Comparison of ENCODE assay signal across 20 cellular contexts in genomic region chr4:7309176-7309575, GRCh38.
DNase-seq lines count a peak whose midpoint lies in the region; ATAC-seq and FAIRE-seq lines count a peak whose summit lies in the region.
"Had no signal": no experiment of that assay in that cellular context is flagged by ENCODE, and none has a peak within 500 bp of the region (broad histone marks: within the 10 kb centered on the region; RNA-seq: fewer than 3 reads in every experiment).

No MANE protein-coding gene starts in this region.

- H3K4me1 ChIP-seq in right cardiac atrium (ENCODE audit: control insufficient read depth, insufficient read depth, low read length) = peaks cover 5% of the 10 kb centered on the region

- no peak for DNase-seq in Right ventricle myocardium inferior (ENCODE audit: missing footprints)
- no peak for DNase-seq in cardiac septum (ENCODE audit: low spot score)
- DNase-seq in effector memory CD8-positive, alpha-beta T cell = no peak
- peak in 2 of 3 donors; percentile 52 to 60 for DNase-seq in right cardiac atrium
- DNase-seq in GM19239 (ENCODE audit: insufficient read length, low spot score) = no peak
- DNase-seq in NCI-H2029 (lab: John Stamatoyannopoulos, UW) = no peak
- no peak for DNase-seq in NCI-H2196 treated with DMSO at 0.1 percent for 48 hours (lab: John Stamatoyannopoulos, UW; ENCODE audit: unreplicated experiment)
- DNase-seq: AML-193, DMS53, GDM1, Kasumi-1, NCI-H1694, NCI-H2081 treated with DMSO at 0.1 percent for 48 hours, NCI-H524 treated with DMSO at 0.1 percent for 48 hours, OCI-M1 had no signal

- H3K4me1 Mint-ChIP-seq in effector memory CD8-positive, alpha-beta T cell (ENCODE audit: low read depth in 2 of 2) = no peaks in the 10 kb centered on the region
- H3K4me1 Mint-ChIP-seq: CD14-positive monocyte had no signal

- 64% methylated on average over 14 of the region's 14 CpGs for WGBS in right cardiac atrium

- ATAC-seq in Right ventricle myocardium inferior (peak; percentile 45), right cardiac atrium (peak in 1 of 2 donors; percentile 32)
- ATAC-seq in effector memory CD8-positive, alpha-beta T cell (replicated peaks) = no peak

- H3K27me3 Mint-ChIP-seq in effector memory CD8-positive, alpha-beta T cell = peaks cover 55 to 81% of the 10 kb centered on the region in 2 donors

- no peak overlapping the region for H3K4me3 ChIP-seq in right cardiac atrium (ENCODE audit: low read length)

- intact Hi-C loops in Right ventricle myocardium inferior (cut with DNase I) = loop anchor here (10.0 kb wide), 1 partner anchor 406 kb away; no protein-coding TSS in a partner anchor
- intact Hi-C loops in cardiac septum (cut with DNase I) = loop anchor here (5.0 to 10.0 kb wide), 2 partner anchors 153 to 406 kb away; no protein-coding TSS in a partner anchor
- intact Hi-C loops in right cardiac atrium (cut with DNase I) = no loop called here

- H3K27ac Mint-ChIP-seq in effector memory CD8-positive, alpha-beta T cell = peak overlapping the region; percentile 23 to 65

- H3K9me3 Mint-ChIP-seq in effector memory CD8-positive, alpha-beta T cell = no peaks in the 10 kb centered on the region

- no peak overlapping the region for H3K4me3 Mint-ChIP-seq in effector memory CD8-positive, alpha-beta T cell
- H3K4me3 Mint-ChIP-seq: CD14-positive monocyte had no signal

- H3K27ac ChIP-seq in right cardiac atrium (ENCODE audit: low read length) = no peak overlapping the region

- no peaks in the 10 kb centered on the region for H3K36me3 Mint-ChIP-seq in effector memory CD8-positive, alpha-beta T cell (ENCODE audit: insufficient read depth)
- H3K36me3 Mint-ChIP-seq: CD14-positive monocyte had no signal

- no peaks in the 10 kb centered on the region for H3K9me3 ChIP-seq in right cardiac atrium (ENCODE audit: control insufficient read depth, low read length)

- no peak for FAIRE-seq in GM19239 (lab: Jason Lieb, UNC)
- FAIRE-seq: D721Med, GM18507, H54, RCC 7860 had no signal

- H3K27me3 ChIP-seq in right cardiac atrium (ENCODE audit: control insufficient read depth, insufficient read depth) = no peaks in the 10 kb centered on the region

Comparison
In these comparisons a context has a peak if more than half of its experiments do, and no peak if none do; other contexts are left out.
1. DNase-seq: peak in right cardiac atrium (2 of 3); none in Right ventricle myocardium inferior (single experiment), cardiac septum (single experiment), effector memory CD8-positive, alpha-beta T cell (0 of 3), GM19239 (single experiment), NCI-H2029 (single experiment) and NCI-H2196 treated with DMSO at 0.1 percent for 48 hours (single experiment).
2. intact Hi-C loops: an anchor here in Right ventricle myocardium inferior (10.0 kb wide) and cardiac septum (5.0 to 10.0 kb wide); none called in right cardiac atrium.